8 cellular contexts compared by ENCODE assay signal in the genomic region with DNA sequence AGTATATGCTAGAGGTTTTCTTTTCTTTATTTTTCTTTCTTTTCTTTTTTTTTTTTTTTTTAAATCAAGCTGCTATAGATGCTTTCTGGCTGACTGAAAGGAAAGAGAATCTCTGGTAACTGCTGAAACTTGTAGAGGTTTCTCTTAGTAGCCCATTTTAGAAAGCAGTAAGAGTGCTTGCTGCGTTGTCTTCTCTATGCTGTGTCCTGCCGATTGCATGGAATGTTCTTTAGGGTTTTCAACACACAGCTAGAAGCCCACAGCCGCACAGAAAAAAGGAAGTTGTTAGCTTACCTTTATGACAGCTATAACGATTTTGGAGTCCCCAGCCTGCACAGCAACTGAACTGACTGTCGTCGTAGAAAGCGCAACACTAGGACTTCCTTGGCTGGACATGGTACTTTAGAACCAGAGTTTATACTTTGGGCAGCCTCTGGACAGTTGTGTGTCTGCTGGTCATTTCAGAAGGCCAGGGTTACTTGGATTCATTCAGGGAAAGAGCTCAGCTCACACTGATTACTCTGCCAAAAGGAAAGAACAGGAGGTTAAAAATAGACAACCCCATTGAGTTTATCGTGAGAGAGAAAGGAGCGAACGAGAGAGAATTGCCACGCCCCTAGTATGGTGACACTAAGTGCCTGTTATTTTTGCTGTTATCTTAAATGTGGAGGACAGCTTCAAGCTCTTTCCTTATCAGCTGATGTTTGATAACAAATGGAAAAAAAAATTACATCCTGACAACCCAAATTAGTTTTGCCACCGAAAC. TPM values are rescaled to one million over a fixed set of nuclear protein-coding genes. Genes with fewer than 3 reads are reported as not detected.
DNase-seq lines count a peak whose midpoint lies in the region; ATAC-seq and TF ChIP-seq lines count a peak whose summit lies in the region.

A gene with protein sequence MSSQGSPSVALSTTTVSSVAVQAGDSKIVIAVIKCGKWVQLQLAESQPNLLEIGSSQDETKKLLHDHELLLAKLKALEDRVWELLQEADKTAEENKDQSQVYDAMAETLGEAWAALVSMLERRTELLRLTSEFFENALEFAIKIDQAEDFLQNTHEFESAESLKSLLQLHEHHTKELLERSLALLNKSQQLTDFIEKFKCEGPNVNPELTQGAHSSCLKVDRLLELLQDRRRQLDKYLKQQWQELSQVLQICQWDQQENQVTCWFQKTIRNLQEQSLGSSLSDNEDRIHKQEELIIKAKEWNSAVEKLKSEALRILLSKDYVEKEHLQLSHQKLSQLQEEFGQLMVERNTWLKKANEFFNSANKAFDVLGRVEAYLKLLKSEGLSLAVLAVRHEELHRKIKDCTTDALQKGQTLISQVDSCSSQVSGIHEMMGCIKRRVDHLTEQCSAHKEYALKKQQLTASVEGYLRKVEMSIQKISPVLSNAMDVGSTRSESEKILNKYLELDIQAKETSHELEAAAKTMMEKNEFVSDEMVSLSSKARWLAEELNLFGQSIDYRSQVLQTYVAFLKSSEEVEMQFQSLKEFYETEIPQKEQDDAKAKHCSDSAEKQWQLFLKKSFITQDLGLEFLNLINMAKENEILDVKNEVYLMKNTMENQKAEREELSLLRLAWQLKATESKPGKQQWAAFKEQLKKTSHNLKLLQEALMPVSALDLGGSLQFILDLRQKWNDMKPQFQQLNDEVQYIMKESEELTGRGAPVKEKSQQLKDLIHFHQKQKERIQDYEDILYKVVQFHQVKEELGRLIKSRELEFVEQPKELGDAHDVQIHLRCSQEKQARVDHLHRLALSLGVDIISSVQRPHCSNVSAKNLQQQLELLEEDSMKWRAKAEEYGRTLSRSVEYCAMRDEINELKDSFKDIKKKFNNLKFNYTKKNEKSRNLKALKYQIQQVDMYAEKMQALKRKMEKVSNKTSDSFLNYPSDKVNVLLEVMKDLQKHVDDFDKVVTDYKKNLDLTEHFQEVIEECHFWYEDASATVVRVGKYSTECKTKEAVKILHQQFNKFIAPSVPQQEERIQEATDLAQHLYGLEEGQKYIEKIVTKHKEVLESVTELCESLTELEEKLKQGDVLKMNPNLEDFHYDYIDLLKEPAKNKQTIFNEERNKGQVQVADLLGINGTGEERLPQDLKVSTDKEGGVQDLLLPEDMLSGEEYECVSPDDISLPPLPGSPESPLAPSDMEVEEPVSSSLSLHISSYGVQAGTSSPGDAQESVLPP (N-terminal part only) (minus strand): TSS at position 592 of the 766 bp plus-strand sequence. CDS start 196 bp downstream, at position 396.

- peaks cover 6% of the 10 kb centered on the region for H3K36me3 Mint-ChIP-seq in activated naive CD4-positive, alpha-beta T cell treated with anti-CD3 and anti-CD28 coated beads, Interleukin-2, amount 50 U/mL, for 24 hours

- H3K27ac Mint-ChIP-seq in activated naive CD4-positive, alpha-beta T cell treated with anti-CD3 and anti-CD28 coated beads, Interleukin-2, amount 50 U/mL, for 24 hours, result peak within 1 kb of the TSS; percentile 92

- H3K4me1 Mint-ChIP-seq in activated naive CD4-positive, alpha-beta T cell treated with anti-CD3 and anti-CD28 coated beads, Interleukin-2, amount 50 U/mL, for 24 hours, result peaks cover 60% of the 10 kb centered on the region

- no peaks in the 10 kb centered on the region for H3K27me3 ChIP-seq in HL-60 (ENCODE audit: insufficient read depth, poor library complexity, severe bottlenecking)
- no peaks in the 10 kb centered on the region for H3K27me3 ChIP-seq in mononuclear cell (ENCODE audit: insufficient read depth, low read length)

- peak within 1 kb of the TSS; percentile 94 for H3K4me3 Mint-ChIP-seq in activated naive CD4-positive, alpha-beta T cell treated with anti-CD3 and anti-CD28 coated beads, Interleukin-2, amount 50 U/mL, for 24 hours

- DNase-seq in GM12864 (ENCODE audit: low read depth) (no peak), HL-60 (ENCODE audit: low read depth in 1 of 2, low spot score in 1 of 2) (peak; percentile 1 to 72), GDM1 (lab: John Stamatoyannopoulos, UW) (no peak), nucleus accumbens (lab: John Stamatoyannopoulos, UW) (no peak), UCSD-AML1 (lab: John Stamatoyannopoulos, UW; ENCODE audit: unreplicated experiment) (no peak)

- no peaks in the 10 kb centered on the region for H3K9me3 Mint-ChIP-seq in activated naive CD4-positive, alpha-beta T cell treated with anti-CD3 and anti-CD28 coated beads, Interleukin-2, amount 50 U/mL, for 24 hours

- H3K4me1 ChIP-seq in mononuclear cell (ENCODE audit: insufficient read depth, low read length), result peaks cover 9% of the 10 kb centered on the region

- H3K9me3 ChIP-seq in mononuclear cell (ENCODE audit: low read depth, low read length), result no peaks in the 10 kb centered on the region

- H3K27ac ChIP-seq in HL-60 (replicated peaks), result no peak within 1 kb of the TSS

- no peaks in the 10 kb centered on the region for H3K27me3 Mint-ChIP-seq in activated naive CD4-positive, alpha-beta T cell treated with anti-CD3 and anti-CD28 coated beads, Interleukin-2, amount 50 U/mL, for 24 hours

- ATAC-seq in GM21423 (IDR thresholded peaks at IDR 0.05; ENCODE audit: unreplicated experiment), result peak; percentile 59

- TF ChIP-seq CTCF in GM12864 (IDR thresholded peaks at IDR 0.05; ENCODE audit: low read depth, low read length, missing control alignments), result no peak
- no peak for TF ChIP-seq CTCF in HL-60 (IDR thresholded peaks at IDR 0.05; ENCODE audit: insufficient read depth, low read length)

- H3K4me3 ChIP-seq in GM12864 (ENCODE audit: low read depth, low read length), result peak within 1 kb of the TSS; percentile 68
- H3K4me3 ChIP-seq in HL-60 (replicated peaks; ENCODE audit: insufficient read depth, low read length), result no peak within 1 kb of the TSS
- peak within 1 kb of the TSS; percentile 35 for H3K4me3 ChIP-seq in mononuclear cell (ENCODE audit: low read length)

RNA-seq across cellular contexts. Expression of the gene that starts here (rescaled TPM):
- total RNA-seq in mononuclear cell, result 33.9 TPM

Comparison
In these comparisons a context has a peak if more than half of its experiments do, and no peak if none do; other contexts are left out.
1. DNase-seq: peak in HL-60 (2 of 2); none in GM12864 (single experiment), GDM1 (single experiment), nucleus accumbens (0 of 56) and UCSD-AML1 (single experiment).